8 cellular contexts compared by ENCODE assay signal in the genomic region with DNA sequence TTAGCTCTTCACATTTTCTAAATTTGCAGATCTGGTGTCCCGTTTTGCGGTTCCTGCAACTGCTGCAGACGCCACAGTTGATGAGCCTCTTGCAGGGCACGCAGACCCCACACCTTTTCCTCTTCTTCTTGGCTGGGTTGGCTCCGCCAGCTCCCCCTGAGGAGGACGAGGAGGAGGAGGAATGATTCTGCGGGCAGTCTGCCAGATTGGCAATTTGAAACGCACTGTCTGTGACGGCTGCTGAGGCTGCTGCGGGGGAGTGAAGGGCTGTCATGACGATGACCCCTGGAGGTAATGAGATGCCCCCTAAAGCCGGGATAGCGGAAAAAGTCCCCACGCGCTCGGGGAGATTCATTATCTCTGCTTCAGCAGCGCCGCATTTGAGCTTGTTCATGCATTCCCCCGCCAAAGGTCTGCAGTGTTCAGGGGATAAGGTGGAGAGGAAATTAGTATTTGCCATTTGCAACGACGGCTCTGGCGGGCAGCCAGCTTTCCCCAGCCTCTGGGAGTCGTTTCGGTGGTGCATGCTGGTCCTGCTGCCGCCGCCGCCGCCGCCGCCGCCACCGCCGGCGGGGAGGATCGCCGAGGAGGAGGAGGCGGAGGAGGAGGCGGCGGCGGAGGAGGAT. TPM values are rescaled to one million over a fixed set of nuclear protein-coding genes. Genes with fewer than 3 reads are reported as not detected.
A peak's percentile ranks its signal among the peaks of the same experiment; 100 is the strongest.
DNase-seq lines count a peak whose midpoint lies in the region; ATAC-seq and TF ChIP-seq lines count a peak whose summit lies in the region.

No MANE protein-coding gene starts in this region.

- DNase-seq in EL, result peak; percentile 35
- peak; percentile 65 for DNase-seq in Karpas-422
- DNase-seq in RWPE2 (ENCODE audit: low spot score), result peak; percentile 49
- peak; percentile 53 for DNase-seq in activated naive CD4-positive, alpha-beta T cell treated with anti-CD3 and anti-CD28 coated beads, Interleukin-2, amount 10 ng/mL, durations not matched to agents 7 days and 5 days
- peak; percentile 84 for DNase-seq in glutamatergic neuron
- DNase-seq in nucleus accumbens (lab: John Stamatoyannopoulos, UW), result peak in 54 of 56 donors; percentile 16 to 86 (median 74)
- peak; percentile 78 to 93 for DNase-seq in aorta

- no peaks in the 10 kb centered on the region for H3K79me2 ChIP-seq in Karpas-422 (ENCODE audit: low read length)

- H3K9ac ChIP-seq in Karpas-422 (ENCODE audit: low read length), result peak overlapping the region; percentile 53

- H3K36me3 Mint-ChIP-seq in activated naive CD4-positive, alpha-beta T cell treated with anti-CD3 and anti-CD28 coated beads, Interleukin-2, amount 10 ng/mL, durations not matched to agents 7 days and 5 days, result no peaks in the 10 kb centered on the region
- H3K36me3 Mint-ChIP-seq in glutamatergic neuron (ENCODE audit: unreplicated experiment), result no peaks in the 10 kb centered on the region

- H3K4me1 Mint-ChIP-seq in activated naive CD4-positive, alpha-beta T cell treated with anti-CD3 and anti-CD28 coated beads, Interleukin-2, amount 10 ng/mL, durations not matched to agents 7 days and 5 days, result peaks cover 30% of the 10 kb centered on the region
- H3K4me1 Mint-ChIP-seq in glutamatergic neuron (ENCODE audit: low read depth, unreplicated experiment), result peaks cover 45% of the 10 kb centered on the region

- H3K27ac ChIP-seq in Karpas-422 (ENCODE audit: low read length) (no peak overlapping the region), RWPE2 (ENCODE audit: poor library complexity, severe bottlenecking) (no peak overlapping the region), aorta (ENCODE audit: low read depth in 1 of 2, low read length in 2 of 2) (peak overlapping the region in 1 of 2 donors; percentile 16)

- TF ChIP-seq CTCF in RWPE2 (IDR thresholded peaks at IDR 0.05; ENCODE audit: poor library complexity, severe bottlenecking) (no peak), glutamatergic neuron (IDR thresholded peaks at IDR 0.05; ENCODE audit: partially characterized antibody, unreplicated experiment) (no peak)

- 0 to 1% methylated on average over 23 to 39 of the region's 40 CpGs for WGBS in aorta, 2 donors

- no peaks in the 10 kb centered on the region for H3K9me2 ChIP-seq in Karpas-422 (replicated peaks; ENCODE audit: insufficient read depth, low read length)

- intact Hi-C loops in aorta (cut with DNase I), result no loop called here

- H3K9me3 ChIP-seq in Karpas-422 (ENCODE audit: low read length) (no peaks in the 10 kb centered on the region), RWPE2 (ENCODE audit: severe bottlenecking) (no peaks in the 10 kb centered on the region), aorta (ENCODE audit: control insufficient read depth, low read length) (no peaks in the 10 kb centered on the region)

- H2AFZ ChIP-seq in Karpas-422 (ENCODE audit: low read length), result peak overlapping the region; percentile 84

- H4K20me1 ChIP-seq in Karpas-422 (ENCODE audit: insufficient read depth, low read depth, low read length), result no peaks in the 10 kb centered on the region

- H3K36me3 ChIP-seq in Karpas-422 (ENCODE audit: insufficient read depth, low read length) (no peaks in the 10 kb centered on the region), RWPE2 (ENCODE audit: low read depth) (no peaks in the 10 kb centered on the region), aorta (ENCODE audit: control insufficient read depth in 1 of 2, insufficient read depth in 2 of 2, low read length in 1 of 2) (no peaks in the 10 kb centered on the region)

- H3K4me2 ChIP-seq in Karpas-422 (ENCODE audit: low read depth, low read length, poor library complexity, severe bottlenecking), result peak overlapping the region; percentile 75

- CTCF ChIA-PET in activated naive CD4-positive, alpha-beta T cell treated with anti-CD3 and anti-CD28 coated beads, Interleukin-2, amount 10 ng/mL, durations not matched to agents 7 days and 5 days (lab: Charles Lee), result interaction anchor here (0.7 kb wide), 1 partner anchor 1622 kb away, joined by 3 read pairs; no protein-coding TSS in a partner anchor

- H3K4me1 ChIP-seq in Karpas-422 (ENCODE audit: low read length) (peaks cover 7% of the 10 kb centered on the region), RWPE2 (ENCODE audit: insufficient read depth, poor library complexity, severe bottlenecking) (peaks cover 3% of the 10 kb centered on the region), aorta (ENCODE audit: control insufficient read depth in 1 of 2, insufficient read depth in 2 of 2, low read length in 2 of 2) (no peaks in the 10 kb centered on the region)

- no peak overlapping the region for H3K27ac Mint-ChIP-seq in activated naive CD4-positive, alpha-beta T cell treated with anti-CD3 and anti-CD28 coated beads, Interleukin-2, amount 10 ng/mL, durations not matched to agents 7 days and 5 days
- peak overlapping the region; percentile 97 for H3K27ac Mint-ChIP-seq in glutamatergic neuron (ENCODE audit: unreplicated experiment)

- no peaks in the 10 kb centered on the region for H3K27me3 ChIP-seq in Karpas-422 (ENCODE audit: low read length)
- H3K27me3 ChIP-seq in RWPE2 (ENCODE audit: insufficient read depth, poor library complexity, severe bottlenecking), result peaks cover 51% of the 10 kb centered on the region
- H3K27me3 ChIP-seq in aorta (ENCODE audit: control insufficient read depth in 1 of 2, insufficient read depth in 2 of 2, low read length in 1 of 2), result peaks cover 0 to 2% of the 10 kb centered on the region in 2 donors

- H3K9me3 Mint-ChIP-seq in activated naive CD4-positive, alpha-beta T cell treated with anti-CD3 and anti-CD28 coated beads, Interleukin-2, amount 10 ng/mL, durations not matched to agents 7 days and 5 days, result no peaks in the 10 kb centered on the region
- H3K9me3 Mint-ChIP-seq in glutamatergic neuron (ENCODE audit: unreplicated experiment), result peaks cover 16% of the 10 kb centered on the region

- H3K4me3 ChIP-seq in Karpas-422 (ENCODE audit: low read length) (peak overlapping the region; percentile 65), RWPE2 (ENCODE audit: severe bottlenecking) (peak overlapping the region; percentile 35), aorta (ENCODE audit: low read length in 2 of 2) (peak overlapping the region; percentile 62 to 75)

- peaks cover 60% of the 10 kb centered on the region for H3K27me3 Mint-ChIP-seq in activated naive CD4-positive, alpha-beta T cell treated with anti-CD3 and anti-CD28 coated beads, Interleukin-2, amount 10 ng/mL, durations not matched to agents 7 days and 5 days
- peaks cover 17% of the 10 kb centered on the region for H3K27me3 Mint-ChIP-seq in glutamatergic neuron (ENCODE audit: unreplicated experiment)

- ATAC-seq in GM21825 (IDR thresholded peaks at IDR 0.05; ENCODE audit: unreplicated experiment), result peak; percentile 36
- peak; percentile 54 for ATAC-seq in RWPE2 (ENCODE audit: low read depth)
- ATAC-seq in aorta (ENCODE audit: low FRiP score), result peak; percentile 61

- H3K4me3 Mint-ChIP-seq in activated naive CD4-positive, alpha-beta T cell treated with anti-CD3 and anti-CD28 coated beads, Interleukin-2, amount 10 ng/mL, durations not matched to agents 7 days and 5 days, result peak overlapping the region; percentile 51
- peak overlapping the region; percentile 98 for H3K4me3 Mint-ChIP-seq in glutamatergic neuron (ENCODE audit: unreplicated experiment)

RNA-seq across cellular contexts. Expression of a gene that starts 3.8 kb away (rescaled TPM):
- not detected in 2 replicates for total RNA-seq in Karpas-422 (2014; rRNA removed; shearing (Covaris generic); ENCODE audit: low replicate concordance)
- total RNA-seq in glutamatergic neuron (ENCODE audit: unreplicated experiment) (21.8 TPM), aorta (under 1 TPM; 0.71 to 0.93 TPM)
- under 1 TPM; 0.20 to 0.50 TPM for polyA plus RNA-seq in aorta

Comparison
In these comparisons a context has a peak if more than half of its experiments do, and no peak if none do; other contexts are left out.
1. DNase-seq: peak in every context shown above with its lines; median percentile 86 in aorta; 84 in glutamatergic neuron; 74 in nucleus accumbens; 65 in Karpas-422; 53 in activated naive CD4-positive, alpha-beta T cell treated with anti-CD3 and anti-CD28 coated beads, Interleukin-2, amount 10 ng/mL, durations not matched to agents 7 days and 5 days; 49 in RWPE2; 35 in EL.
2. RNA of a gene that starts 3.8 kb away (total RNA-seq): 21.8 TPM in glutamatergic neuron (single experiment); 0.71 to 0.93 TPM in aorta and not detected in Karpas-422; every median in the first group is over 10 times any median in the second.
3. Peak in every context shown above with its lines, with median percentiles within 50 percentile points of each other: ATAC-seq and H3K4me3 ChIP-seq.